12 cellular contexts compared by ENCODE assay signal in the genomic region with DNA sequence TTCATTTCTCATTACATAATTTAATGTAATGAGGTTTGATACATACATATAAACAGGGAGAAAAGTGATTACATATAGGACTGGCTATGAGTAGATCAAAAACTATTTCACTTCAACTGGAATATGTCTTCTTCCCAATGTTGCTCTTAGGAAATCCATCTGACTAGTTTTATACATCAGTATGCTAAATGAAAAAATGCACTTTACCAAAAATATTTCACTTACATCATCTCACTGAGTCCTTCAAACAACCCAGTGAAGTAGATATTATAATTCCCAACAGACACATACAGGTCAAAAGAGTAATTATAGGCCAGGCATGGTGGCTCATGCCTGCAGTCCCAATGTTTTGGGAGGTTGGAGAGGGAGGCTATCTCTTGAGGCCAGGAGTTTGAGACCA.
"Had no signal": no experiment of that assay in that cellular context is flagged by ENCODE, and none has a peak within 500 bp of the region (broad histone marks: within the 10 kb centered on the region; RNA-seq: fewer than 3 reads in every experiment).

No MANE protein-coding gene starts in this region.

- H2AFZ ChIP-seq: hepatocyte, parathyroid adenoma had no signal

- H3K79me2 ChIP-seq: hepatocyte, parathyroid adenoma had no signal

- H3K27ac ChIP-seq: body of pancreas, dorsolateral prefrontal cortex, hepatocyte, parathyroid adenoma, stomach had no signal

- H3K9ac ChIP-seq: parathyroid adenoma had no signal

- H3K9me3 ChIP-seq: body of pancreas, stomach had no signal

- H3K36me3 ChIP-seq: stomach had no signal

- H3K4me1 ChIP-seq: body of pancreas, parathyroid adenoma, stomach had no signal

- H3K27me3 ChIP-seq: body of pancreas, hepatocyte, stomach had no signal

- ATAC-seq: activated CD8-positive, alpha-beta T cell treated with anti-CD3 and anti-CD28 coated beads, Interleukin-2, amount 10 ng/mL, durations not matched to agents 7 days and 5 days; activated naive CD8-positive, alpha-beta T cell treated with anti-CD3 and anti-CD28 coated beads, Interleukin-2, amount 50 U/mL, for 24 hours; body of pancreas had no signal

- H3K4me2 ChIP-seq: hepatocyte had no signal

- DNase-seq: activated CD4-positive, alpha-beta T cell treated with anti-CD3 and anti-CD28 coated beads for 4 hours; activated CD8-positive, alpha-beta T cell treated with anti-CD3 and anti-CD28 coated beads, Interleukin-2, amount 10 ng/mL, durations not matched to agents 7 days and 5 days; activated naive CD4-positive, alpha-beta T cell treated with Interleukin-2 at 50 U/mL for 16 hours; activated naive CD8-positive, alpha-beta T cell treated with anti-CD3 and anti-CD28 coated beads, Interleukin-2, amount 50 U/mL, for 24 hours; body of pancreas; cerebellar nuclear complex; dorsolateral prefrontal cortex; stimulated activated CD4-positive, alpha-beta T cell treated with anti-CD3 and anti-CD28 coated beads, Interleukin-15, amount 100 ng/mL, for 24 hours; stimulated activated CD4-positive, alpha-beta T cell treated with anti-CD3 and anti-CD28 coated beads, Interleukin-4, amount 100 ng/mL, for 24 hours; stomach had no signal

- H3K4me3 ChIP-seq: body of pancreas, dorsolateral prefrontal cortex, hepatocyte, stomach had no signal
